Comparison of ENCODE assay signal across 1 cellular context in the genomic region with DNA sequence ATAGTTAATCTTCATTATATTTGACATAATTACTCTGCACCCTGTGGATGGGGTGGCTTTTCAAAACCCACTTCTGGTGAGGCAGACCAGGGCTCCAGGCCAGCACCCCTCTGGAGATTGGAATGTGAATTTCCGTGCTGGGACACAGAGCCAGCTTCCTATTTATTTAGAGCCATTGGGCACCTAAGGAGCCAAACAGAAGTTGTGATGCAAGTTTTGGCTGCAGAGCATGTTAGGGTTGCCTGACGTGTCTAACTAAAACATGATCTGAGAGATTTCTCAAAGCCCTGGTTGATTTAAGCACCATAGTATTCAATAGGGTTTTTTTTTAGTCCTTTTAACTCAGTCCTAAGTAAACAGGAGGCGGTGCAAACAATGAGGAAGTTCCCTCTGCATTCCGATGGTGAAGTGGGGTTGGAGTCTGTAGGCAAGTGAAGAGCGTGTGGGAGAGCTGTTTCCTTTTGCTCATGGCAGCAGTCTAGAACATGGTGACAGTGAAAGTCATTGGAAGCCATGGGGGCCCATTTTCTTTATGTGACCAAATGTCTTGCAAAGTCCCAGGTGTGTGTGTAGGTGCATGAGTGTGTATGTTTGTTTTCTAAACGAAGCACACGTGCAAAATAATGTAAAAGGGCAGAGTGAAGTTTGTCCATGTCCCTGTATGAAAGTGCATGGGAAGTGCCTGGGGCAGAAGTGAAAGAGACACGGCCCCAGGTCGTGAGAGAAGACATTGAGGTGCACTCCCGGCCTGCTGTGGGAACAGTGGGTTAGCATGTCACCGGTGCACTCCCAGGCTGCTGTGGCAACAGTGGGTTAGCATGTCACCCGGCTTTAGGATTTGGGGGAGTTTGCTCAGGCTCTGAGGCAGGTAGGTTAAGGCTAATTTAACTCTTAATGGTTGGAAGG.
TF ChIP-seq lines count a peak whose summit lies in the region.

No MANE protein-coding gene starts in this region.

TF ChIP-seq in HepG2, 621 proteins besides CTCF, POLR2A, EP300 and RAD21 (continued from another document and continues in another):
- no peak for TF ChIP-seq CSRNP1 (CRISPR knock-in tag; IDR thresholded peaks at IDR 0.05)
- TF ChIP-seq THAP11 (CRISPR knock-in tag; IDR thresholded peaks at IDR 0.05) = no peak
- TF ChIP-seq, protein P1, sequence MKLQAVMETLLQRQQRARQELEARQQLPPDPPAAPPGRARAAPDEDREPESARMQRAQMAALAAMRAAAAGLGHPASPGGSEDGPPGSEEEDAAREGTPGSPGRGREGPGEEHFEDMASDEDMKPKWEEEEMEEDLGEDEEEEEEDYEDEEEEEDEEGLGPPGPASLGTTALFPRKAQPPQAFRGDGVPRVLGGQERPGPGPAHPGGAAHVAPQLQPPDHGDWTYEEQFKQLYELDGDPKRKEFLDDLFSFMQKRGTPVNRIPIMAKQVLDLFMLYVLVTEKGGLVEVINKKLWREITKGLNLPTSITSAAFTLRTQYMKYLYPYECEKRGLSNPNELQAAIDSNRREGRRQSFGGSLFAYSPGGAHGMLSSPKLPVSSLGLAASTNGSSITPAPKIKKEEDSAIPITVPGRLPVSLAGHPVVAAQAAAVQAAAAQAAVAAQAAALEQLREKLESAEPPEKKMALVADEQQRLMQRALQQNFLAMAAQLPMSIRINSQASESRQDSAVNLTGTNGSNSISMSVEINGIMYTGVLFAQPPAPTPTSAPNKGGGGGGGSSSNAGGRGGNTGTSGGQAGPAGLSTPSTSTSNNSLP (IDR thresholded peaks at IDR 0.05; ENCODE audit: low read depth, low read length) = no peak
- peak; percentile 72 for TF ChIP-seq ELF1 (CRISPR knock-in tag; IDR thresholded peaks at IDR 0.05)
- TF ChIP-seq ZNF24 (IDR thresholded peaks at IDR 0.05) = no peak
- TF ChIP-seq, protein P2, sequence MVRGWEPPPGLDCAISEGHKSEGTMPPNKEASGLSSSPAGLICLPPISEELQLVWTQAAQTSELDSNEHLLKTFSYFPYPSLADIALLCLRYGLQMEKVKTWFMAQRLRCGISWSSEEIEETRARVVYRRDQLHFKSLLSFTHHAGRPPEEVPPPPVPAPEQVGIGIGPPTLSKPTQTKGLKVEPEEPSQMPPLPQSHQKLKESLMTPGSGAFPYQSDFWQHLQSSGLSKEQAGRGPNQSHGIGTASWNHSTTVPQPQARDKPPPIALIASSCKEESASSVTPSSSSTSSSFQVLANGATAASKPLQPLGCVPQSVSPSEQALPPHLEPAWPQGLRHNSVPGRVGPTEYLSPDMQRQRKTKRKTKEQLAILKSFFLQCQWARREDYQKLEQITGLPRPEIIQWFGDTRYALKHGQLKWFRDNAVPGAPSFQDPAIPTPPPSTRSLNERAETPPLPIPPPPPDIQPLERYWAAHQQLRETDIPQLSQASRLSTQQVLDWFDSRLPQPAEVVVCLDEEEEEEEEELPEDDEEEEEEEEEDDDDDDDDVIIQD (CRISPR knock-in tag; IDR thresholded peaks at IDR 0.05; ENCODE audit: low read depth) = 0 out of 2 replicates have a peak, but pooled peaks have one; percentile 28
- no peak for TF ChIP-seq ETV5 (CRISPR knock-in tag; IDR thresholded peaks at IDR 0.05; ENCODE audit: borderline replicate concordance)
- TF ChIP-seq SP5 (CRISPR knock-in tag; IDR thresholded peaks at IDR 0.05; ENCODE audit: borderline replicate concordance, low read depth) = peak; percentile 88
- no peak for TF ChIP-seq ZC3H4 (CRISPR knock-in tag; IDR thresholded peaks at IDR 0.05; ENCODE audit: borderline replicate concordance)
- TF ChIP-seq ZNF224 (CRISPR knock-in tag; IDR thresholded peaks at IDR 0.05) = no peak
- TF ChIP-seq ZFP37 (CRISPR knock-in tag; IDR thresholded peaks at IDR 0.05; ENCODE audit: borderline replicate concordance) = no peak
- TF ChIP-seq ZNF672 (CRISPR knock-in tag; IDR thresholded peaks at IDR 0.05) = no peak
- TF ChIP-seq DNMT3B (CRISPR knock-in tag; conservative IDR thresholded peaks at IDR 0.05) = no peak
- TF ChIP-seq ZBTB20 (CRISPR knock-in tag; IDR thresholded peaks at IDR 0.05; ENCODE audit: borderline replicate concordance, low read depth) = no peak
- TF ChIP-seq NCOA2 (CRISPR knock-in tag; IDR thresholded peaks at IDR 0.05) = no peak
- TF ChIP-seq, protein P3, sequence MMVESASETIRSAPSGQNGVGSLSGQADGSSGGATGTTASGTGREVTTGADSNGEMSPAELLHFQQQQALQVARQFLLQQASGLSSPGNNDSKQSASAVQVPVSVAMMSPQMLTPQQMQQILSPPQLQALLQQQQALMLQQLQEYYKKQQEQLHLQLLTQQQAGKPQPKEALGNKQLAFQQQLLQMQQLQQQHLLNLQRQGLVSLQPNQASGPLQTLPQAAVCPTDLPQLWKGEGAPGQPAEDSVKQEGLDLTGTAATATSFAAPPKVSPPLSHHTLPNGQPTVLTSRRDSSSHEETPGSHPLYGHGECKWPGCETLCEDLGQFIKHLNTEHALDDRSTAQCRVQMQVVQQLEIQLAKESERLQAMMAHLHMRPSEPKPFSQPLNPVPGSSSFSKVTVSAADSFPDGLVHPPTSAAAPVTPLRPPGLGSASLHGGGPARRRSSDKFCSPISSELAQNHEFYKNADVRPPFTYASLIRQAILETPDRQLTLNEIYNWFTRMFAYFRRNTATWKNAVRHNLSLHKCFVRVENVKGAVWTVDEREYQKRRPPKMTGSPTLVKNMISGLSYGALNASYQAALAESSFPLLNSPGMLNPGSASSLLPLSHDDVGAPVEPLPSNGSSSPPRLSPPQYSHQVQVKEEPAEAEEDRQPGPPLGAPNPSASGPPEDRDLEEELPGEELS (CRISPR knock-in tag; IDR thresholded peaks at IDR 0.05) = peak; percentile 57
- TF ChIP-seq, protein P4, sequence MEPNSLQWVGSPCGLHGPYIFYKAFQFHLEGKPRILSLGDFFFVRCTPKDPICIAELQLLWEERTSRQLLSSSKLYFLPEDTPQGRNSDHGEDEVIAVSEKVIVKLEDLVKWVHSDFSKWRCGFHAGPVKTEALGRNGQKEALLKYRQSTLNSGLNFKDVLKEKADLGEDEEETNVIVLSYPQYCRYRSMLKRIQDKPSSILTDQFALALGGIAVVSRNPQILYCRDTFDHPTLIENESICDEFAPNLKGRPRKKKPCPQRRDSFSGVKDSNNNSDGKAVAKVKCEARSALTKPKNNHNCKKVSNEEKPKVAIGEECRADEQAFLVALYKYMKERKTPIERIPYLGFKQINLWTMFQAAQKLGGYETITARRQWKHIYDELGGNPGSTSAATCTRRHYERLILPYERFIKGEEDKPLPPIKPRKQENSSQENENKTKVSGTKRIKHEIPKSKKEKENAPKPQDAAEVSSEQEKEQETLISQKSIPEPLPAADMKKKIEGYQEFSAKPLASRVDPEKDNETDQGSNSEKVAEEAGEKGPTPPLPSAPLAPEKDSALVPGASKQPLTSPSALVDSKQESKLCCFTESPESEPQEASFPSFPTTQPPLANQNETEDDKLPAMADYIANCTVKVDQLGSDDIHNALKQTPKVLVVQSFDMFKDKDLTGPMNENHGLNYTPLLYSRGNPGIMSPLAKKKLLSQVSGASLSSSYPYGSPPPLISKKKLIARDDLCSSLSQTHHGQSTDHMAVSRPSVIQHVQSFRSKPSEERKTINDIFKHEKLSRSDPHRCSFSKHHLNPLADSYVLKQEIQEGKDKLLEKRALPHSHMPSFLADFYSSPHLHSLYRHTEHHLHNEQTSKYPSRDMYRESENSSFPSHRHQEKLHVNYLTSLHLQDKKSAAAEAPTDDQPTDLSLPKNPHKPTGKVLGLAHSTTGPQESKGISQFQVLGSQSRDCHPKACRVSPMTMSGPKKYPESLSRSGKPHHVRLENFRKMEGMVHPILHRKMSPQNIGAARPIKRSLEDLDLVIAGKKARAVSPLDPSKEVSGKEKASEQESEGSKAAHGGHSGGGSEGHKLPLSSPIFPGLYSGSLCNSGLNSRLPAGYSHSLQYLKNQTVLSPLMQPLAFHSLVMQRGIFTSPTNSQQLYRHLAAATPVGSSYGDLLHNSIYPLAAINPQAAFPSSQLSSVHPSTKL (CRISPR knock-in tag; IDR thresholded peaks at IDR 0.05) = 0 out of 2 replicates have a peak, but pooled peaks have one; percentile 46
- no peak for TF ChIP-seq CREB1 (IDR thresholded peaks at IDR 0.05)
- TF ChIP-seq CREB1 (CRISPR knock-in tag; IDR thresholded peaks at IDR 0.05) = no peak
- TF ChIP-seq TBP (CRISPR knock-in tag; IDR thresholded peaks at IDR 0.05) = no peak
- TF ChIP-seq HOXA9 (CRISPR knock-in tag; IDR thresholded peaks at IDR 0.05; ENCODE audit: borderline replicate concordance) = no peak
- peak; percentile 31; the same call in 1 of the 2 replicates for TF ChIP-seq CREM (IDR thresholded peaks at IDR 0.05)
- no peak for TF ChIP-seq CREM (CRISPR knock-in tag; IDR thresholded peaks at IDR 0.05)
- TF ChIP-seq PBX3 (CRISPR knock-in tag; IDR thresholded peaks at IDR 0.05; ENCODE audit: borderline replicate concordance) = no peak
- TF ChIP-seq, protein P5, sequence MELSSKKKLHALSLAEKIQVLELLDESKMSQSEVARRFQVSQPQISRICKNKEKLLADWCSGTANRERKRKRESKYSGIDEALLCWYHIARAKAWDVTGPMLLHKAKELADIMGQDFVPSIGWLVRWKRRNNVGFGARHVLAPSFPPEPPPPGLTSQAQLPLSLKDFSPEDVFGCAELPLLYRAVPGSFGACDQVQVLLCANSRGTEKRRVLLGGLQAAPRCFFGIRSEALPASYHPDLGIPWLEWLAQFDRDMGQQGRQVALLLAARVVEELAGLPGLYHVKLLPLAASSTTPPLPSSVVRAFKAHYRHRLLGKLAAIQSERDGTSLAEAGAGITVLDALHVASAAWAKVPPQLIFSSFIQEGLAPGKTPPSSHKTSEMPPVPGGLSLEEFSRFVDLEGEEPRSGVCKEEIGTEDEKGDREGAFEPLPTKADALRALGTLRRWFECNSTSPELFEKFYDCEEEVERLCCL (CRISPR knock-in tag; IDR thresholded peaks at IDR 0.05; ENCODE audit: borderline replicate concordance) = no peak
- no peak for TF ChIP-seq ZNF646 (CRISPR knock-in tag; IDR thresholded peaks at IDR 0.05)
- TF ChIP-seq NFATC3 (CRISPR knock-in tag; IDR thresholded peaks at IDR 0.05) = no peak
- peak; percentile 97 for TF ChIP-seq ELF3 (CRISPR knock-in tag; IDR thresholded peaks at IDR 0.05)
- peak; percentile 69 for TF ChIP-seq TEAD3 (CRISPR knock-in tag; optimal IDR thresholded peaks at IDR 0.05; ENCODE audit: borderline replicate concordance)
- no peak for TF ChIP-seq ZFP82 (CRISPR knock-in tag; IDR thresholded peaks at IDR 0.05; ENCODE audit: borderline replicate concordance)
- TF ChIP-seq ZSCAN12 (CRISPR knock-in tag; IDR thresholded peaks at IDR 0.05) = no peak
- TF ChIP-seq SPEN (CRISPR knock-in tag; IDR thresholded peaks at IDR 0.05; ENCODE audit: low read depth) = no peak
- TF ChIP-seq LCORL (IDR thresholded peaks at IDR 0.05) = no peak
- TF ChIP-seq LCORL (CRISPR knock-in tag; IDR thresholded peaks at IDR 0.05) = peak; percentile 72; the same call in 1 of the 2 replicates
- peak; percentile 69 for TF ChIP-seq TCF7 (IDR thresholded peaks at IDR 0.05; ENCODE audit: low read depth)
- TF ChIP-seq ZNF292 (CRISPR knock-in tag; IDR thresholded peaks at IDR 0.05; ENCODE audit: borderline replicate concordance, low read depth) = 0 out of 2 replicates have a peak, but pooled peaks have one; percentile 28
